In genomic region chr14:54174437-54174836, GRCh38 we compare ENCODE assay signal across 21 cellular contexts.
DNase-seq lines count a peak whose midpoint lies in the region; ATAC-seq and TF ChIP-seq lines count a peak whose summit lies in the region.
"Had no signal": no experiment of that assay in that cellular context is flagged by ENCODE, and none has a peak within 500 bp of the region (broad histone marks: within the 10 kb centered on the region; RNA-seq: fewer than 3 reads in every experiment).

No MANE protein-coding gene starts in this region.

- POLR2A ChIA-PET in CD8-positive, alpha-beta memory T cell (lab: Charles Lee), result no interaction called here

- H3K36me3 ChIP-seq in neural progenitor cell, result no peaks in the 10 kb centered on the region
- no peaks in the 10 kb centered on the region for H3K36me3 ChIP-seq in vagina
- no peaks in the 10 kb centered on the region for H3K36me3 ChIP-seq in CD8-positive, alpha-beta memory T cell (ENCODE audit: insufficient read depth, low read length)

- no peak overlapping the region for H3K9ac ChIP-seq in neural progenitor cell

- no peaks in the 10 kb centered on the region for H3K36me3 Mint-ChIP-seq in neural progenitor cell
- H3K36me3 Mint-ChIP-seq in CD8-positive, alpha-beta memory T cell, result no peaks in the 10 kb centered on the region
- H3K36me3 Mint-ChIP-seq: activated naive CD8-positive, alpha-beta T cell had no signal

- no peaks in the 10 kb centered on the region for H4K20me1 ChIP-seq in neural progenitor cell (ENCODE audit: low read depth)

- no peak overlapping the region for H3K27ac Mint-ChIP-seq in neural progenitor cell
- H3K27ac Mint-ChIP-seq in CD8-positive, alpha-beta memory T cell, result no peak overlapping the region
- H3K27ac Mint-ChIP-seq: activated naive CD8-positive, alpha-beta T cell; T-helper 17 cell had no signal

- H3K9me3 Mint-ChIP-seq in neural progenitor cell, result no peaks in the 10 kb centered on the region
- H3K9me3 Mint-ChIP-seq in CD8-positive, alpha-beta memory T cell, result peaks cover 0 to 3% (median 0%) of the 10 kb centered on the region in 5 donors

- H3K27me3 ChIP-seq in neural progenitor cell (no peaks in the 10 kb centered on the region), vagina (no peaks in the 10 kb centered on the region)
- no peaks in the 10 kb centered on the region for H3K27me3 ChIP-seq in CD8-positive, alpha-beta memory T cell (ENCODE audit: insufficient read depth, low read length, poor library complexity, severe bottlenecking)

- peaks cover 36% of the 10 kb centered on the region for H3K4me1 Mint-ChIP-seq in neural progenitor cell
- H3K4me1 Mint-ChIP-seq in CD8-positive, alpha-beta memory T cell, result no peaks in the 10 kb centered on the region

- no peak overlapping the region for H2AFZ ChIP-seq in neural progenitor cell (replicated peaks)

- intact Hi-C loops in Right ventricle myocardium inferior (cut with DNase I) (loop anchor here (2.0 to 10.0 kb wide), 4 partner anchors 170 to 740 kb away; partner anchors contain the start of gene BMP4), cardiac septum (cut with DNase I) (loop anchor here (5.0 kb wide), 2 partner anchors 222 to 632 kb away; no protein-coding TSS in a partner anchor), vagina (cut with DNase I) (loop anchor here (10.0 kb wide), 1 partner anchor 640 kb away; no protein-coding TSS in a partner anchor)

- ATAC-seq in Right ventricle myocardium inferior, result peak; percentile 38
- ATAC-seq: T-helper 17 cell had no signal

- H3K4me3 ChIP-seq in fibroblast of the aortic adventitia (ENCODE audit: low read depth, low read length) (no peak overlapping the region), neural progenitor cell (no peak overlapping the region), vagina (no peak overlapping the region)
- no peak overlapping the region for H3K4me3 ChIP-seq in CD8-positive, alpha-beta memory T cell (ENCODE audit: low read length)
- H3K4me3 ChIP-seq: skin epidermis had no signal

- H3F3A ChIP-seq in neural progenitor cell (ENCODE audit: low read depth), result no peaks in the 10 kb centered on the region

- no peaks in the 10 kb centered on the region for H3K79me2 ChIP-seq in neural progenitor cell (ENCODE audit: low read depth)

- DNase-seq in Right ventricle myocardium inferior (ENCODE audit: missing footprints) (no peak), cardiac septum (ENCODE audit: low spot score) (no peak), fibroblast of the aortic adventitia (ENCODE audit: low read depth) (peak; percentile 24), neural progenitor cell (ENCODE audit: low spot score) (no peak), vagina (ENCODE audit: extremely low spot score in 2 of 2) (no peak), DMS114 treated with DMSO at 0.1 percent for 48 hours (lab: John Stamatoyannopoulos, UW; ENCODE audit: unreplicated experiment) (no peak), HCEC 1CT (no peak)
- no peak for DNase-seq in CD8-positive, alpha-beta memory T cell
- DNase-seq: 8988T; activated CD4-positive, alpha-beta T cell treated with anti-CD3 and anti-CD28 coated beads, Interleukin-2, amount 50 U/mL, for 48 hours; activated T-cell treated with anti-CD3 and anti-CD28 coated beads, Interleukin-2, amount 50 U/mL, for 48 hours; C1 segment of cervical spinal cord; DMS 273 treated with DMSO at 0.1 percent for 48 hours; NCI-H1105; NCI-H524 treated with DMSO at 0.1 percent for 48 hours; SHP77; stimulated activated CD4-positive, alpha-beta T cell treated with anti-CD3 and anti-CD28 coated beads, Interleukin-4, amount 100 ng/mL, for 24 hours; substantia nigra; T-helper 17 cell had no signal

- H3K4me3 Mint-ChIP-seq in neural progenitor cell, result no peak overlapping the region
- no peak overlapping the region for H3K4me3 Mint-ChIP-seq in CD8-positive, alpha-beta memory T cell
- H3K4me3 Mint-ChIP-seq: activated naive CD8-positive, alpha-beta T cell; T-helper 17 cell had no signal

- CTCF ChIA-PET in CD8-positive, alpha-beta memory T cell (lab: Charles Lee), result interaction anchor here (1.2 kb wide), 1 partner anchor 11 kb away, joined by 3 read pairs; no protein-coding TSS in a partner anchor

- H3K9me3 ChIP-seq in neural progenitor cell (ENCODE audit: low read depth), result no peaks in the 10 kb centered on the region
- no peaks in the 10 kb centered on the region for H3K9me3 ChIP-seq in vagina
- no peaks in the 10 kb centered on the region for H3K9me3 ChIP-seq in CD8-positive, alpha-beta memory T cell (ENCODE audit: low read length)

- H3K27ac ChIP-seq in neural progenitor cell (no peak overlapping the region), vagina (peak overlapping the region; percentile 51)
- no peak overlapping the region for H3K27ac ChIP-seq in CD8-positive, alpha-beta memory T cell (ENCODE audit: low read depth, low read length)

- H3K4me1 ChIP-seq in neural progenitor cell, result peaks cover 6% of the 10 kb centered on the region
- H3K4me1 ChIP-seq in vagina, result peaks cover 50% of the 10 kb centered on the region
- H3K4me1 ChIP-seq in CD8-positive, alpha-beta memory T cell (ENCODE audit: insufficient read depth, low read length), result no peaks in the 10 kb centered on the region

- H3K4me2 ChIP-seq in neural progenitor cell, result peak overlapping the region; percentile 48

- no peak for TF ChIP-seq CTCF in fibroblast of the aortic adventitia (IDR thresholded peaks at IDR 0.05; ENCODE audit: insufficient read depth, low read length)
- no peak for TF ChIP-seq CTCF in neural progenitor cell (IDR thresholded peaks at IDR 0.05)
- TF ChIP-seq CTCF in vagina (IDR thresholded peaks at IDR 0.05), result no peak

- no peak for TF ChIP-seq POLR2A in vagina (IDR thresholded peaks at IDR 0.05)

- H3K27me3 Mint-ChIP-seq in neural progenitor cell (ENCODE audit: insufficient read depth, low read depth), result no peaks in the 10 kb centered on the region
- H3K27me3 Mint-ChIP-seq in CD8-positive, alpha-beta memory T cell, result peaks cover 15 to 46% of the 10 kb centered on the region in 2 donors
